12 cellular contexts compared by ENCODE assay signal in genomic region chr1:167638064-167638463, GRCh38. TPM values are rescaled to one million over a fixed set of nuclear protein-coding genes. Genes with fewer than 3 reads are reported as not detected.
A peak's percentile ranks its signal among the peaks of the same experiment; 100 is the strongest.
DNase-seq lines count a peak whose midpoint lies in the region; ATAC-seq, FAIRE-seq and TF ChIP-seq lines count a peak whose summit lies in the region.
"Had no signal": no experiment of that assay in that cellular context is flagged by ENCODE, and none has a peak within 500 bp of the region (broad histone marks: within the 10 kb centered on the region; RNA-seq: fewer than 3 reads in every experiment).

No MANE protein-coding gene starts in this region.

- TF ChIP-seq RAD21 in H1 (IDR thresholded peaks at IDR 0.05 in 1 of 2, conservative IDR thresholded peaks at IDR 0.05 in 1 of 2; ENCODE audit: low read depth in 2 of 2, low read length in 2 of 2), result no peak

- 0 out of 2 replicates have a peak overlapping the region, but pooled peaks have one; percentile 8 for H2BK15ac ChIP-seq in H1 (ENCODE audit: low read length)

- H2BK20ac ChIP-seq in H1 (ENCODE audit: low read length), result 0 out of 2 replicates have a peak overlapping the region, but pooled peaks have one; percentile 34

- H2AFZ ChIP-seq in H1 (ENCODE audit: low read length), result no peak overlapping the region

- no peak overlapping the region for H4K5ac ChIP-seq in H1 (ENCODE audit: insufficient read length, low read depth, low read length)

- H3K23me2 ChIP-seq in H1 (ENCODE audit: low read depth, low read length), result peaks cover 2% of the 10 kb centered on the region; the same call in 1 of the 2 replicates

- POLR2A ChIA-PET in H1 (lab: Charles Lee; ENCODE audit: partially characterized antibody), result no interaction called here

- peaks cover 47% of the 10 kb centered on the region for H3K4me1 ChIP-seq in cardiac muscle cell (ENCODE audit: low read depth)
- H3K4me1 ChIP-seq in heart right ventricle, result peaks cover 17 to 93% (median 56%) of the 10 kb centered on the region in 9 donors
- peaks cover 0 to 5% (median 4%) of the 10 kb centered on the region in 4 experiments; a peak in 5 of 7 replicates for H3K4me1 ChIP-seq in H1 (replicated peaks in 1 of 4; ENCODE audit: control insufficient read depth in 3 of 4, insufficient read depth in 4 of 4, low read length in 3 of 4)
- peaks cover 64% of the 10 kb centered on the region for H3K4me1 ChIP-seq in thymus (ENCODE audit: control insufficient read depth, insufficient read depth, low read length)
- H3K4me1 ChIP-seq in thyroid gland, result no peaks in the 10 kb centered on the region

- H3K36me3 ChIP-seq in cardiac muscle cell, result peaks cover 17% of the 10 kb centered on the region
- H3K36me3 ChIP-seq in heart right ventricle, result peaks cover 0 to 67% (median 11%) of the 10 kb centered on the region in 9 donors
- no peaks in the 10 kb centered on the region for H3K36me3 ChIP-seq in H1 (ENCODE audit: control insufficient read depth in 2 of 4, insufficient read depth in 4 of 4, low read length in 3 of 4)
- peaks cover 57% of the 10 kb centered on the region for H3K36me3 ChIP-seq in thymus (ENCODE audit: control insufficient read depth, insufficient read depth)
- H3K36me3 ChIP-seq in thyroid gland, result no peaks in the 10 kb centered on the region
- H3K36me3 ChIP-seq: upper lobe of right lung had no signal

- ATAC-seq in heart right ventricle (no peak), T-helper 17 cell (no peak), GM18907 (IDR thresholded peaks at IDR 0.05; ENCODE audit: unreplicated experiment) (no peak)

- H3K4me1 Mint-ChIP-seq in T-helper 17 cell, result peaks cover 76% of the 10 kb centered on the region

- no peaks in the 10 kb centered on the region for H4K20me1 ChIP-seq in H1 (replicated peaks in 1 of 2; ENCODE audit: control insufficient read depth in 1 of 2, insufficient read depth in 2 of 2, low read length in 2 of 2)

- 72 to 75% methylated on average over 5 of the region's 5 CpGs for WGBS in heart right ventricle, 2 donors
- WGBS in H1 (ENCODE audit: extremely low coverage in 1 of 2, insufficient coverage in 1 of 2, insufficient read length in 1 of 2, insufficient replicate concordance in 2 of 2, low coverage in 1 of 2, low lambda C conversion rate in 2 of 2, missing lambda C conversion rate in 1 of 2), 2 experiments, result 93% methylated on average over 5 of the region's 5 CpGs; no CpG with 5 or more reads in 1 of the 2 experiments
- WGBS in thymus, result 84% methylated on average over 5 of the region's 5 CpGs
- 69 to 89% methylated on average over 5 of the region's 5 CpGs for WGBS in thyroid gland, 2 donors

- H3K9ac ChIP-seq in H1 (replicated peaks in 1 of 4; ENCODE audit: extremely low read depth in 1 of 4, low read depth in 3 of 4, low read length in 3 of 4), result no peak overlapping the region

- no peak overlapping the region; the same call in 1 of the 2 replicates for H2AK5ac ChIP-seq in H1 (ENCODE audit: low read depth, low read length)

- DNase-seq in cardiac muscle cell (ENCODE audit: low read depth in 1 of 2, low spot score in 1 of 2) (no peak), heart right ventricle (no peak), T-helper 17 cell (no peak), H1 (ENCODE audit: low read depth in 1 of 2, low spot score in 2 of 2) (no peak), DMS 273 (lab: John Stamatoyannopoulos, UW; ENCODE audit: unreplicated experiment) (no peak), thyroid gland (no peak)
- DNase-seq: DMS79 treated with DMSO at 0.1 percent for 48 hours, NCI-H82, upper lobe of right lung had no signal

- H3K56ac ChIP-seq in H1 (replicated peaks; ENCODE audit: insufficient read length, low read depth, low read length), result no peak overlapping the region

- no peak overlapping the region for H3K18ac ChIP-seq in H1 (ENCODE audit: extremely low read depth, low read length)

- H4K91ac ChIP-seq in H1 (replicated peaks; ENCODE audit: insufficient read length, low read length), result no peak overlapping the region

- no peak overlapping the region for H3K4me2 ChIP-seq in H1 (ENCODE audit: insufficient read depth in 1 of 2, low read depth in 2 of 2, low read length in 2 of 2)

- intact Hi-C loops in heart right ventricle (cut with DNase I) (loop anchor here in 3 of 10 donors (5.0 to 10.0 kb wide), 2 partner anchors 36 to 47 kb away; no protein-coding TSS in a partner anchor), thyroid gland (cut with DNase I) (no loop called here)

- no peaks in the 10 kb centered on the region for H3K27me3 Mint-ChIP-seq in T-helper 17 cell

- CTCF ChIA-PET in H1 (lab: Charles Lee; ENCODE audit: partially characterized antibody), result interaction anchor here (0.7 to 3.3 kb wide), 3 partner anchors 9 to 49 kb away, joined by 3 to 13 read pairs (median 3); no protein-coding TSS in a partner anchor

- peaks cover 8% of the 10 kb centered on the region for H3K36me3 Mint-ChIP-seq in T-helper 17 cell (ENCODE audit: low read depth)

- peak overlapping the region; percentile 87 for H3K4me3 Mint-ChIP-seq in T-helper 17 cell

- no peak overlapping the region for H3K14ac ChIP-seq in H1 (ENCODE audit: insufficient read length)

- no peaks in the 10 kb centered on the region for H3K79me2 ChIP-seq in H1 (ENCODE audit: control insufficient read depth in 1 of 2, insufficient read depth in 2 of 2, low read length in 2 of 2)

- H3K4me3 ChIP-seq in cardiac muscle cell (no peak overlapping the region), heart right ventricle (no peak overlapping the region), H1 (ENCODE audit: extremely low read depth in 1 of 4, insufficient read depth in 2 of 4, low read depth in 3 of 4, low read length in 4 of 4) (no peak overlapping the region), thymus (ENCODE audit: low read length) (no peak overlapping the region), thyroid gland (replicated peaks in 1 of 3) (no peak overlapping the region)
- H3K4me3 ChIP-seq: upper lobe of right lung had no signal

- H3K27ac ChIP-seq in cardiac muscle cell (peak overlapping the region; percentile 99), heart right ventricle (no peak overlapping the region), H1 (ENCODE audit: low read depth, low read length) (no peak overlapping the region), thymus (ENCODE audit: low read depth) (peak overlapping the region; percentile 49), thyroid gland (no peak overlapping the region)
- H3K27ac ChIP-seq: upper lobe of right lung had no signal

- no peak overlapping the region; the same call in 1 of the 2 replicates for H2BK5ac ChIP-seq in H1 (ENCODE audit: low read depth, low read length)

- H3K4ac ChIP-seq in H1 (replicated peaks; ENCODE audit: insufficient read length, low read depth, low read length), result no peak overlapping the region

- no peak for TF ChIP-seq EP300 in H1 (IDR thresholded peaks at IDR 0.05; ENCODE audit: borderline replicate concordance in 1 of 2, low read depth in 2 of 2, low read length in 2 of 2)

- H3K27me3 ChIP-seq in cardiac muscle cell (no peaks in the 10 kb centered on the region), heart right ventricle (no peaks in the 10 kb centered on the region), H1 (replicated peaks in 1 of 4; ENCODE audit: control insufficient read depth in 3 of 4, extremely low read depth in 1 of 4, insufficient read depth in 3 of 4, low read length in 3 of 4) (peaks cover 0 to 16% (median 11%) of the 10 kb centered on the region in 4 experiments; a peak in 6 of 7 replicates), thymus (ENCODE audit: control insufficient read depth, insufficient read depth) (no peaks in the 10 kb centered on the region), thyroid gland (no peaks in the 10 kb centered on the region)
- H3K27me3 ChIP-seq: upper lobe of right lung had no signal

- H4K8ac ChIP-seq in H1 (ENCODE audit: extremely low read depth, insufficient read depth, low read length), result no peak overlapping the region

- no peak overlapping the region for H2BK120ac ChIP-seq in H1 (replicated peaks; ENCODE audit: low read depth, low read length)

- TF ChIP-seq POLR2A in H1 (IDR thresholded peaks at IDR 0.05; ENCODE audit: control extremely low read depth in 1 of 2, low read depth in 2 of 2, low read length in 2 of 2) (no peak), thyroid gland (IDR thresholded peaks at IDR 0.05) (no peak)

- H3K23ac ChIP-seq in H1 (ENCODE audit: insufficient read length), result no peak overlapping the region

- no peaks in the 10 kb centered on the region for H3K79me1 ChIP-seq in H1 (ENCODE audit: low read depth, low read length)

- no peaks in the 10 kb centered on the region for H3K9me3 ChIP-seq in cardiac muscle cell (ENCODE audit: low read depth)
- H3K9me3 ChIP-seq in heart right ventricle, result no peaks in the 10 kb centered on the region
- H3K9me3 ChIP-seq in T-helper 17 cell (ENCODE audit: control insufficient read depth, low read length, poor library complexity, severe bottlenecking), result no peaks in the 10 kb centered on the region
- H3K9me3 ChIP-seq in H1 (ENCODE audit: insufficient read depth in 2 of 2, low read depth in 1 of 2, low read length in 1 of 2), result no peaks in the 10 kb centered on the region
- no peaks in the 10 kb centered on the region for H3K9me3 ChIP-seq in thymus (ENCODE audit: control insufficient read depth)
- H3K9me3 ChIP-seq in thyroid gland, result no peaks in the 10 kb centered on the region
- H3K9me3 ChIP-seq: upper lobe of right lung had no signal

- TF ChIP-seq CTCF in cardiac muscle cell (IDR thresholded peaks at IDR 0.05; ENCODE audit: low read depth, low read length), result no peak
- no peak for TF ChIP-seq CTCF in heart right ventricle (IDR thresholded peaks at IDR 0.05)
- no peak for TF ChIP-seq CTCF in H1 (IDR thresholded peaks at IDR 0.05; ENCODE audit: control extremely low read depth in 1 of 3, insufficient read depth in 1 of 3, low read depth in 1 of 3, low read length in 3 of 3)
- no peak for TF ChIP-seq CTCF in thyroid gland (IDR thresholded peaks at IDR 0.05)

- peak overlapping the region; percentile 98 for H3K27ac Mint-ChIP-seq in T-helper 17 cell

- no peak for FAIRE-seq in H1 (lab: Jason Lieb, UNC)
- FAIRE-seq: frontal cortex had no signal

- H2BK12ac ChIP-seq in H1 (ENCODE audit: low read depth, low read length), result no peak overlapping the region

RNA-seq across cellular contexts. Expression of gene RCSD1, which starts 8.0 kb away (rescaled TPM):
- 317 and 386 TPM in 2 replicates for total RNA-seq in cardiac muscle cell
- polyA plus RNA-seq in cardiac muscle cell, result 77.3 and 100 TPM in 2 replicates
- 10 to 100 TPM; 27.9 to 50.2 (median 39.7) TPM for total RNA-seq in heart right ventricle
- 10 to 100 TPM in 1 of 2 donors, 1 to 10 TPM in 1; 9.0 to 13.5 TPM for polyA plus RNA-seq in heart right ventricle
- total RNA-seq in T-helper 17 cell, result 100 to 1,000 TPM in 1 of 2 donors, 10 to 100 TPM in 1; 88.0 to 101 TPM
- total RNA-seq in H1 (2021; fragmentation: NEBNext Ultra II Directional; extraction: Animal tissue kit (Norgen Biotek cat#: 25700)), result 0.69 and 0.98 TPM in 2 replicates
- polyA plus RNA-seq in H1 (2011; rRNA removed), result 0.35 and 0.47 TPM in 2 replicates
- polyA plus RNA-seq in H1 (2011; cell fraction: cytosol; rRNA removed), result 0.69 TPM
- polyA plus RNA-seq in H1 (2011; cell fraction: nucleus; rRNA removed), result 0.27 TPM
- polyA plus RNA-seq in H1 (2012, experiment 1 of 2), result 0.46 to 0.58 TPM (median 0.53 TPM) in 4 replicates
- 0.13 TPM for polyA plus RNA-seq in H1 (2012, experiment 2 of 2)
- polyA plus RNA-seq in H1 (2013, experiment 1 of 2), result 0.22 TPM
- 0.24 TPM for polyA plus RNA-seq in H1 (2013, experiment 2 of 2)
- polyA minus RNA-seq in H1 (2011; rRNA and poly(A)+ RNA removed), result 0.60 and 0.73 TPM in 2 replicates
- 0.37 TPM for polyA minus RNA-seq in H1 (2011; cell fraction: cytosol; rRNA and poly(A)+ RNA removed)
- not detected for polyA minus RNA-seq in H1 (2011; cell fraction: nucleus; rRNA and poly(A)+ RNA removed)
- polyA plus RNA-seq in thymus, result 69.4 TPM
- 10 to 100 TPM in 2 of 4 donors, 1 to 10 TPM in 2; 7.1 to 14.2 (median 10.8) TPM for total RNA-seq in thyroid gland

Comparison
In these comparisons a context has a peak if more than half of its experiments do, and no peak if none do; other contexts are left out.
1. H3K27ac ChIP-seq: peak in cardiac muscle cell (single experiment) and thymus (single experiment); none in heart right ventricle (0 of 10), H1 (single experiment) and thyroid gland (0 of 3).